1 cellular context compared by ENCODE assay signal in the genomic region with DNA sequence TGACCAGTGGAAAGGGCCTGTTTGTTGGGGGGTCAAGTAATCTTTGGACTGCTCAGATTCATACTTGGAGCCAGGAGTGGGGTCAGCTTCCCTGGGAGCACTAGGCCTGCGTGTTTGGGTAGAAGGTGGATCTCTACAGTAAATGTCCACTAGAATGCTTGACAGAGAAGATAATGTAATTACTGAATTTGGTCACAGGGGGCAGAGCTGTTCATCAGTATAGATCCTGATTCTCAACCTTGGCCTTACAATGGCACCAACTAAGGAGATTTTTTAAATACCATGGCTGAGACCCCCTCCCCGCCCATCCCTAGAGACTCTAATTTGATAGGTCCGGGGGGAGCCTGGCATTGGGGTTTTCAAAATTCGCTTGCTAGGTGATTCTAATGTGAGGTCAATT.
TF ChIP-seq lines count a peak whose summit lies in the region.

No MANE protein-coding gene starts in this region.

TF ChIP-seq in HepG2, 621 proteins besides CTCF, POLR2A, EP300 and RAD21 (continued from another document):
- TF ChIP-seq, protein P1, sequence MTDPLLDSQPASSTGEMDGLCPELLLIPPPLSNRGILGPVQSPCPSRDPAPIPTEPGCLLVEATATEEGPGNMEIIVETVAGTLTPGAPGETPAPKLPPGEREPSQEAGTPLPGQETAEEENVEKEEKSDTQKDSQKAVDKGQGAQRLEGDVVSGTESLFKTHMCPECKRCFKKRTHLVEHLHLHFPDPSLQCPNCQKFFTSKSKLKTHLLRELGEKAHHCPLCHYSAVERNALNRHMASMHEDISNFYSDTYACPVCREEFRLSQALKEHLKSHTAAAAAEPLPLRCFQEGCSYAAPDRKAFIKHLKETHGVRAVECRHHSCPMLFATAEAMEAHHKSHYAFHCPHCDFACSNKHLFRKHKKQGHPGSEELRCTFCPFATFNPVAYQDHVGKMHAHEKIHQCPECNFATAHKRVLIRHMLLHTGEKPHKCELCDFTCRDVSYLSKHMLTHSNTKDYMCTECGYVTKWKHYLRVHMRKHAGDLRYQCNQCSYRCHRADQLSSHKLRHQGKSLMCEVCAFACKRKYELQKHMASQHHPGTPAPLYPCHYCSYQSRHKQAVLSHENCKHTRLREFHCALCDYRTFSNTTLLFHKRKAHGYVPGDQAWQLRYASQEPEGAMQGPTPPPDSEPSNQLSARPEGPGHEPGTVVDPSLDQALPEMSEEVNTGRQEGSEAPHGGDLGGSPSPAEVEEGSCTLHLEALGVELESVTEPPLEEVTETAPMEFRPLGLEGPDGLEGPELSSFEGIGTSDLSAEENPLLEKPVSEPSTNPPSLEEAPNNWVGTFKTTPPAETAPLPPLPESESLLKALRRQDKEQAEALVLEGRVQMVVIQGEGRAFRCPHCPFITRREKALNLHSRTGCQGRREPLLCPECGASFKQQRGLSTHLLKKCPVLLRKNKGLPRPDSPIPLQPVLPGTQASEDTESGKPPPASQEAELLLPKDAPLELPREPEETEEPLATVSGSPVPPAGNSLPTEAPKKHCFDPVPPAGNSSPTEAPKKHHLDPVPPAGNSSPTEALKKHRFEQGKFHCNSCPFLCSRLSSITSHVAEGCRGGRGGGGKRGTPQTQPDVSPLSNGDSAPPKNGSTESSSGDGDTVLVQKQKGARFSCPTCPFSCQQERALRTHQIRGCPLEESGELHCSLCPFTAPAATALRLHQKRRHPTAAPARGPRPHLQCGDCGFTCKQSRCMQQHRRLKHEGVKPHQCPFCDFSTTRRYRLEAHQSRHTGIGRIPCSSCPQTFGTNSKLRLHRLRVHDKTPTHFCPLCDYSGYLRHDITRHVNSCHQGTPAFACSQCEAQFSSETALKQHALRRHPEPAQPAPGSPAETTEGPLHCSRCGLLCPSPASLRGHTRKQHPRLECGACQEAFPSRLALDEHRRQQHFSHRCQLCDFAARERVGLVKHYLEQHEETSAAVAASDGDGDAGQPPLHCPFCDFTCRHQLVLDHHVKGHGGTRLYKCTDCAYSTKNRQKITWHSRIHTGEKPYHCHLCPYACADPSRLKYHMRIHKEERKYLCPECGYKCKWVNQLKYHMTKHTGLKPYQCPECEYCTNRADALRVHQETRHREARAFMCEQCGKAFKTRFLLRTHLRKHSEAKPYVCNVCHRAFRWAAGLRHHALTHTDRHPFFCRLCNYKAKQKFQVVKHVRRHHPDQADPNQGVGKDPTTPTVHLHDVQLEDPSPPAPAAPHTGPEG (CRISPR knock-in tag; IDR thresholded peaks at IDR 0.05): no peak
- TF ChIP-seq, protein P2, sequence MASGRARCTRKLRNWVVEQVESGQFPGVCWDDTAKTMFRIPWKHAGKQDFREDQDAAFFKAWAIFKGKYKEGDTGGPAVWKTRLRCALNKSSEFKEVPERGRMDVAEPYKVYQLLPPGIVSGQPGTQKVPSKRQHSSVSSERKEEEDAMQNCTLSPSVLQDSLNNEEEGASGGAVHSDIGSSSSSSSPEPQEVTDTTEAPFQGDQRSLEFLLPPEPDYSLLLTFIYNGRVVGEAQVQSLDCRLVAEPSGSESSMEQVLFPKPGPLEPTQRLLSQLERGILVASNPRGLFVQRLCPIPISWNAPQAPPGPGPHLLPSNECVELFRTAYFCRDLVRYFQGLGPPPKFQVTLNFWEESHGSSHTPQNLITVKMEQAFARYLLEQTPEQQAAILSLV (CRISPR knock-in tag; IDR thresholded peaks at IDR 0.05; ENCODE audit: borderline replicate concordance): no peak
